ENCODE assay signal across 28 cellular contexts in genomic region chr5:148988328-148988727, GRCh38.
DNase-seq lines count a peak whose midpoint lies in the region; ATAC-seq and TF ChIP-seq lines count a peak whose summit lies in the region.
"Had no signal": no experiment of that assay in that cellular context is flagged by ENCODE, and none has a peak within 500 bp of the region (broad histone marks: within the 10 kb centered on the region; RNA-seq: fewer than 3 reads in every experiment).

No MANE protein-coding gene starts in this region.

- H3K27ac ChIP-seq in right atrium auricular region = no peak overlapping the region
- H3K27ac ChIP-seq in SJSA1 = peak overlapping the region; percentile 66
- H3K27ac ChIP-seq: A549, KMS-11, left lung, ovary had no signal

- intact Hi-C loops in left ventricle myocardium superior (cut with micrococcal nuclease) = no loop called here
- intact Hi-C loops in activated CD8-positive, alpha-beta T cell treated with anti-CD3 and anti-CD28 coated beads for 36 hours (cut with micrococcal nuclease) = no loop called here

- H3K27ac Mint-ChIP-seq in nephron progenitor cell = no peak overlapping the region
- H3K27ac Mint-ChIP-seq in activated CD8-positive, alpha-beta T cell treated with anti-CD3 and anti-CD28 coated beads for 36 hours = no peak overlapping the region
- H3K27ac Mint-ChIP-seq: activated B cell treated with CpG ODN at 0.5 μM for 24 hours; activated naive CD4-positive, alpha-beta T cell treated with anti-CD3 and anti-CD28 coated beads, Interleukin-2, amount 10 ng/mL, durations not matched to agents 7 days and 5 days; effector memory CD8-positive, alpha-beta T cell; immature natural killer cell; natural killer cell treated with Interleukin-12 subunit alpha and Interleukin-12 subunit beta and Interleukin-15 and Interleukin-18, amount 100 ng/mL, for 72 hours had no signal

- H3K36me3 Mint-ChIP-seq in nephron progenitor cell (ENCODE audit: low read depth) = no peaks in the 10 kb centered on the region
- no peaks in the 10 kb centered on the region for H3K36me3 Mint-ChIP-seq in activated CD8-positive, alpha-beta T cell treated with anti-CD3 and anti-CD28 coated beads for 36 hours (ENCODE audit: low read depth)
- H3K36me3 Mint-ChIP-seq: activated naive CD4-positive, alpha-beta T cell treated with anti-CD3 and anti-CD28 coated beads, Interleukin-2, amount 10 ng/mL, durations not matched to agents 7 days and 5 days; natural killer cell treated with Interleukin-12 subunit alpha and Interleukin-12 subunit beta and Interleukin-15 and Interleukin-18, amount 100 ng/mL, for 72 hours had no signal

- H3K27me3 ChIP-seq in right atrium auricular region = no peaks in the 10 kb centered on the region
- H3K27me3 ChIP-seq in SJSA1 (replicated peaks) = no peaks in the 10 kb centered on the region
- H3K27me3 ChIP-seq: left lung, ovary had no signal

- H3K4me3 Mint-ChIP-seq in nephron progenitor cell = no peak overlapping the region
- H3K4me3 Mint-ChIP-seq in activated CD8-positive, alpha-beta T cell treated with anti-CD3 and anti-CD28 coated beads for 36 hours = no peak overlapping the region
- H3K4me3 Mint-ChIP-seq: activated B cell treated with CpG ODN at 0.5 μM for 24 hours; activated naive CD4-positive, alpha-beta T cell treated with anti-CD3 and anti-CD28 coated beads, Interleukin-2, amount 10 ng/mL, durations not matched to agents 7 days and 5 days; effector memory CD8-positive, alpha-beta T cell; immature natural killer cell; natural killer cell treated with Interleukin-12 subunit alpha and Interleukin-12 subunit beta and Interleukin-15 and Interleukin-18, amount 100 ng/mL, for 72 hours had no signal

- ATAC-seq in left ventricle myocardium superior (peak; percentile 66), HG02852 (IDR thresholded peaks at IDR 0.05; ENCODE audit: unreplicated experiment) (no peak)
- no peak for ATAC-seq in activated CD8-positive, alpha-beta T cell treated with anti-CD3 and anti-CD28 coated beads for 36 hours
- ATAC-seq: A549; effector memory CD8-positive, alpha-beta T cell; left lung had no signal

- peaks cover 6% of the 10 kb centered on the region for H3K27me3 Mint-ChIP-seq in nephron progenitor cell (ENCODE audit: low read depth, poor library complexity)
- H3K27me3 Mint-ChIP-seq in activated CD8-positive, alpha-beta T cell treated with anti-CD3 and anti-CD28 coated beads for 36 hours = peaks cover 9% of the 10 kb centered on the region

- CTCF ChIA-PET in activated CD8-positive, alpha-beta T cell treated with anti-CD3 and anti-CD28 coated beads for 36 hours (lab: Charles Lee) = interaction anchor here (0.9 to 1.7 kb wide), 4 partner anchors 8 to 257 kb away, joined by 3 to 8 read pairs (median 6); no protein-coding TSS in a partner anchor

- H3K4me1 ChIP-seq in right atrium auricular region (no peaks in the 10 kb centered on the region), SJSA1 (replicated peaks) (peaks cover 57% of the 10 kb centered on the region)
- H3K4me1 ChIP-seq: HAP-1, left lung had no signal

- H3K9me3 Mint-ChIP-seq in nephron progenitor cell = no peaks in the 10 kb centered on the region
- H3K9me3 Mint-ChIP-seq in activated CD8-positive, alpha-beta T cell treated with anti-CD3 and anti-CD28 coated beads for 36 hours = peaks cover 2% of the 10 kb centered on the region
- H3K9me3 Mint-ChIP-seq: activated naive CD4-positive, alpha-beta T cell treated with anti-CD3 and anti-CD28 coated beads, Interleukin-2, amount 10 ng/mL, durations not matched to agents 7 days and 5 days; effector memory CD8-positive, alpha-beta T cell; natural killer cell treated with Interleukin-12 subunit alpha and Interleukin-12 subunit beta and Interleukin-15 and Interleukin-18, amount 100 ng/mL, for 72 hours had no signal

- TF ChIP-seq CTCF in right atrium auricular region (IDR thresholded peaks at IDR 0.05) (no peak), nephron progenitor cell (IDR thresholded peaks at IDR 0.05) (no peak)
- no peak for TF ChIP-seq CTCF in activated CD8-positive, alpha-beta T cell treated with anti-CD3 and anti-CD28 coated beads for 36 hours (IDR thresholded peaks at IDR 0.05)

- no peaks in the 10 kb centered on the region for H3K4me1 Mint-ChIP-seq in nephron progenitor cell
- no peaks in the 10 kb centered on the region for H3K4me1 Mint-ChIP-seq in activated CD8-positive, alpha-beta T cell treated with anti-CD3 and anti-CD28 coated beads for 36 hours (ENCODE audit: low read depth)
- H3K4me1 Mint-ChIP-seq: activated B cell treated with CpG ODN at 0.5 μM for 24 hours; activated naive CD4-positive, alpha-beta T cell treated with anti-CD3 and anti-CD28 coated beads, Interleukin-2, amount 10 ng/mL, durations not matched to agents 7 days and 5 days had no signal

- H3K4me3 ChIP-seq in right atrium auricular region = no peak overlapping the region
- no peak overlapping the region for H3K4me3 ChIP-seq in SJSA1
- H3K4me3 ChIP-seq: A549, HAP-1, left lung, ovary had no signal

- H3K9me3 ChIP-seq in right atrium auricular region (no peaks in the 10 kb centered on the region), SJSA1 (replicated peaks) (no peaks in the 10 kb centered on the region; the same call in 1 of the 2 replicates)
- H3K9me3 ChIP-seq: A549, HAP-1, left lung, ovary had no signal

- POLR2A ChIA-PET in activated CD8-positive, alpha-beta T cell treated with anti-CD3 and anti-CD28 coated beads for 36 hours (lab: Charles Lee) = interaction anchor here (0.6 kb wide), 1 partner anchor 163 kb away, joined by 3 read pairs; no protein-coding TSS in a partner anchor

- H3K36me3 ChIP-seq in right atrium auricular region (no peaks in the 10 kb centered on the region), SJSA1 (no peaks in the 10 kb centered on the region)
- H3K36me3 ChIP-seq: HAP-1, left lung, ovary had no signal

- DNase-seq in left ventricle myocardium superior (no peak), right atrium auricular region (ENCODE audit: low spot score) (no peak), SJSA1 (ENCODE audit: low read depth in 1 of 2, low spot score in 2 of 2) (no peak), islet precursor cell (peak; percentile 64), nephron progenitor cell (no peak)
- DNase-seq in activated CD8-positive, alpha-beta T cell treated with anti-CD3 and anti-CD28 coated beads for 36 hours = no peak
- DNase-seq in activated CD4-positive, alpha-beta T cell treated with anti-CD3 and anti-CD28 coated beads for 1 hour = no peak
- DNase-seq: activated B cell treated with CpG ODN at 0.5 μM for 24 hours; activated CD4-positive, alpha-beta T cell treated with anti-CD3 and anti-CD28 coated beads, Interleukin-2, amount 50 U/mL, for 48 hours; activated CD8-positive, alpha-beta memory T cell treated with anti-CD3 and anti-CD28 coated beads, Interleukin-2, amount 50 U/mL, for 48 hours; activated naive CD4-positive, alpha-beta T cell treated with anti-CD3 and anti-CD28 coated beads, Interleukin-2, amount 10 ng/mL, durations not matched to agents 7 days and 5 days; DMS53; effector memory CD8-positive, alpha-beta T cell; hypothalamus; left lung; NCI-H1436; NCI-H446; OCI-M1; ovary; retina; stimulated activated CD4-positive, alpha-beta T cell treated with anti-CD3 and anti-CD28 coated beads, Interleukin-2, amount 100 ng/mL, for 48 hours; trophoblast cell had no signal
